ENCODE assay signal across 21 cellular contexts in genomic region chr2:23320058-23320457, GRCh38.
"Had no signal": no experiment of that assay in that cellular context is flagged by ENCODE, and none has a peak within 500 bp of the region (broad histone marks: within the 10 kb centered on the region; RNA-seq: fewer than 3 reads in every experiment).

No MANE protein-coding gene starts in this region.

- H3K9me3 Mint-ChIP-seq: activated CD4-positive, alpha-beta memory T cell treated with anti-CD3 and anti-CD28 coated beads, Interleukin-2, amount 10 ng/mL, durations not matched to agents 7 days and 5 days; activated naive CD8-positive, alpha-beta T cell treated with anti-CD3 and anti-CD28 coated beads, Interleukin-2, amount 50 U/mL, for 24 hours; activated T-cell treated with anti-CD3 and anti-CD28 coated beads, Interleukin-2, amount 50 U/mL, for 72 hours; dendritic cell treated with granulocyte-macrophage colony-stimulating factor and Interleukin-4, amounts not matched to agents 40 ng/mL and 50 ng/mL, for 4 days; nephron had no signal

- H3K4me3 Mint-ChIP-seq: activated CD4-positive, alpha-beta memory T cell treated with anti-CD3 and anti-CD28 coated beads, Interleukin-2, amount 10 ng/mL, durations not matched to agents 7 days and 5 days; activated naive CD8-positive, alpha-beta T cell treated with anti-CD3 and anti-CD28 coated beads, Interleukin-2, amount 50 U/mL, for 24 hours; activated T-cell treated with anti-CD3 and anti-CD28 coated beads, Interleukin-2, amount 50 U/mL, for 72 hours; brain; dendritic cell treated with granulocyte-macrophage colony-stimulating factor and Interleukin-4, amounts not matched to agents 40 ng/mL and 50 ng/mL, for 4 days; nephron had no signal

- H3K36me3 Mint-ChIP-seq: brain had no signal

- ATAC-seq: activated naive CD8-positive, alpha-beta T cell treated with anti-CD3 and anti-CD28 coated beads, Interleukin-2, amount 50 U/mL, for 24 hours; activated T-cell treated with anti-CD3 and anti-CD28 coated beads, Interleukin-2, amount 50 U/mL, for 72 hours; gastrocnemius medialis; left cardiac atrium had no signal

- H3K27ac Mint-ChIP-seq: activated CD4-positive, alpha-beta memory T cell treated with anti-CD3 and anti-CD28 coated beads, Interleukin-2, amount 10 ng/mL, durations not matched to agents 7 days and 5 days; activated naive CD8-positive, alpha-beta T cell treated with anti-CD3 and anti-CD28 coated beads, Interleukin-2, amount 50 U/mL, for 24 hours; activated T-cell treated with anti-CD3 and anti-CD28 coated beads, Interleukin-2, amount 50 U/mL, for 72 hours; brain; dendritic cell treated with granulocyte-macrophage colony-stimulating factor and Interleukin-4, amounts not matched to agents 40 ng/mL and 50 ng/mL, for 4 days; nephron had no signal

- DNase-seq: activated CD4-positive, alpha-beta memory T cell treated with anti-CD3 and anti-CD28 coated beads, Interleukin-2, amount 10 ng/mL, durations not matched to agents 7 days and 5 days; activated CD4-positive, alpha-beta T cell treated with anti-CD3 and anti-CD28 coated beads for 48 hours; activated CD4-positive, CD25-positive, alpha-beta regulatory T cell; activated effector memory CD4-positive, alpha-beta T cell treated with anti-CD3 and anti-CD28 coated beads, Interleukin-2, amount 50 U/mL, for 16 hours; activated naive CD4-positive, alpha-beta T cell treated with anti-CD3 and anti-CD28 coated beads, Interleukin-2, amount 50 U/mL, for 16 hours; activated naive CD8-positive, alpha-beta T cell treated with anti-CD3 and anti-CD28 coated beads, Interleukin-2, amount 50 U/mL, for 24 hours; activated T-cell treated with anti-CD3 and anti-CD28 coated beads, Interleukin-2, amount 50 U/mL, for 72 hours; anterior cingulate cortex; effector memory CD4-positive, alpha-beta T cell; gastrocnemius medialis; islet precursor cell; left cardiac atrium; ovary; stimulated activated CD4-positive, alpha-beta T cell treated with anti-CD3 and anti-CD28 coated beads, Interleukin-4, amount 100 ng/mL, for 1 hour; stimulated activated naive CD4-positive, alpha-beta T cell; testis; trophoblast cell; uterus had no signal

- H3K4me1 Mint-ChIP-seq: activated CD4-positive, alpha-beta memory T cell treated with anti-CD3 and anti-CD28 coated beads, Interleukin-2, amount 10 ng/mL, durations not matched to agents 7 days and 5 days; activated naive CD8-positive, alpha-beta T cell treated with anti-CD3 and anti-CD28 coated beads, Interleukin-2, amount 50 U/mL, for 24 hours had no signal
